In the genomic region with DNA sequence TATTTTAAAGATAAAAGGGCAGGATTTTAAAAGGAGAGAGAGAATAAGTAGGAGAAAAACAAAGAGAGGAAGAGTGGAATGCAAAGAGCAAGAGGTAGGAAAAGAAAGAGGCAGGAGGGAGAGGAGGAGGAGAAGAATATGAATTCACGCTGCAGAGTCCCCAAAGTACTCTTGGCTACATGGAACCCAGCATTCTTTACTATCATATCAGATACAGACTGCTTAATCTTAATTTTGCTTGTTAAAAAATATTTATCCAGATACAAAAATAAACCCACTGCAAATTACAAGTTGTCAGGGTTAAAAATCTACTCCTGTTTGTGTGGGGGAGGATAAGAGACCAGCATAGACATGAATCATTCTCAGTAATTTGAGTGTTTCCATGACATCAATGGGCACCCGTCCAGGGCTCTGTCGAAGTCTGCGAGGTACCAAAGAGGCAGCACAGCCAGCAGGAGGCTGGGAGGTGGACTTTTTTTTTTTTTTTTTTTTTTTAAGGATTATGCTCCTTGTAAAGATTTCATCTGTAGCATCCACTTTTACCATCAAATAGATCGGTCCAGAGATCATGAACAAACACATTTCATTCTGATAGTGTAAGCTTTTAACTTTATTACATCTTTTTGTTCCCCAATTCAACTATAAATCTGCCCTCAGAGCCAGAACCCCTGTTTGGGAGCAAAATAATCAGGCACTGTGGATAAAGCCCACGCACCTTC, we compare ENCODE assay signal across 7 cellular contexts.
DNase-seq lines count a peak whose midpoint lies in the region; ATAC-seq and TF ChIP-seq lines count a peak whose summit lies in the region.

No MANE protein-coding gene starts in this region.

- H3K36me3 ChIP-seq in lung (ENCODE audit: control insufficient read depth in 2 of 2, insufficient read depth in 2 of 2, low read length in 2 of 2), result no peaks in the 10 kb centered on the region
- H3K36me3 ChIP-seq in upper lobe of right lung, result no peaks in the 10 kb centered on the region

- no peak overlapping the region for H3K4me3 ChIP-seq in lung
- H3K4me3 ChIP-seq in upper lobe of right lung, result no peak overlapping the region

- H3K27ac ChIP-seq in cingulate gyrus (ENCODE audit: low read depth, low read length) (peak overlapping the region; percentile 97), lung (ENCODE audit: low read depth in 1 of 2, low read length in 1 of 2) (peak overlapping the region in 1 of 2 donors; percentile 83), upper lobe of right lung (peak overlapping the region; percentile 11)

- ATAC-seq in lung (ENCODE audit: insufficient read depth, low FRiP score), result peak; percentile 49
- peak; percentile 59 for ATAC-seq in upper lobe of right lung

- peaks cover 4 to 8% of the 10 kb centered on the region in 2 donors for H3K4me1 ChIP-seq in lung (ENCODE audit: control insufficient read depth in 2 of 2, insufficient read depth in 2 of 2, low read length in 2 of 2)
- H3K4me1 ChIP-seq in upper lobe of right lung, result peaks cover 16% of the 10 kb centered on the region

- DNase-seq in HK-2 (ENCODE audit: unreplicated experiment) (peak; percentile 58), NCI-H69 (lab: John Stamatoyannopoulos, UW) (peak; percentile 99), lung (ENCODE audit: low spot score) (peak; percentile 66), upper lobe of right lung (peak; percentile 67), HuH-7 (ENCODE audit: low spot score) (no peak), GM19240 (ENCODE audit: insufficient read length, low spot score) (no peak)

- TF ChIP-seq CTCF in lung (IDR thresholded peaks at IDR 0.05; ENCODE audit: control extremely low read depth, extremely low read depth), result no peak
- TF ChIP-seq CTCF in upper lobe of right lung (IDR thresholded peaks at IDR 0.05), result peak; percentile 8

- no peaks in the 10 kb centered on the region for H3K27me3 ChIP-seq in lung (ENCODE audit: control insufficient read depth, insufficient read depth)
- H3K27me3 ChIP-seq in upper lobe of right lung, result no peaks in the 10 kb centered on the region

- no peaks in the 10 kb centered on the region for H3K9me3 ChIP-seq in lung (ENCODE audit: control insufficient read depth in 2 of 2, insufficient read depth in 1 of 2, low read length in 1 of 2)
- H3K9me3 ChIP-seq in upper lobe of right lung, result no peaks in the 10 kb centered on the region

- 34 to 65% methylated on average over 6 of the region's 6 CpGs for WGBS in lung, 2 donors

- intact Hi-C loops in upper lobe of right lung (cut with DNase I), result no loop called here

Comparison
In these comparisons a context has a peak if more than half of its experiments do, and no peak if none do; other contexts are left out.
1. DNase-seq: peak in HK-2 (single experiment), NCI-H69 (single experiment), lung (single experiment) and upper lobe of right lung (single experiment); none in HuH-7 (single experiment) and GM19240 (single experiment).